ENCODE assay signal across 23 cellular contexts in genomic region chr3:135582800-135583199, GRCh38.
"Had no signal": no experiment of that assay in that cellular context is flagged by ENCODE, and none has a peak within 500 bp of the region (broad histone marks: within the 10 kb centered on the region; RNA-seq: fewer than 3 reads in every experiment).

No MANE protein-coding gene starts in this region.

- DNase-seq: Karpas-422, KG1, MG63, NCI-H1092, NCI-H1105 treated with DMSO at 0.1 percent for 48 hours, NCI-H1417 treated with DMSO at 0.1 percent for 48 hours, NCI-H187, NCI-H2029, NCI-H2081 treated with DMSO at 0.1 percent for 48 hours, NCI-H2171, NCI-H226, NCI-H446, NCI-H510A, NCI-H524 treated with DMSO at 0.1 percent for 48 hours, NCI-H69, NCI-H774, Right ventricle myocardium superior, RPMI8226, SIG-M5, SK-N-SH, SW 1271 had no signal

- FAIRE-seq: RCC 7860 had no signal

- H3K9me3 ChIP-seq: MG63, SJSA1, SK-N-SH had no signal

- H3K4me3 ChIP-seq: MG63, SJSA1 had no signal

- H3K4me2 ChIP-seq: SK-N-SH had no signal

- H3K27ac ChIP-seq: SJSA1 had no signal

- H3K4me1 ChIP-seq: SJSA1 had no signal

- H3K36me3 ChIP-seq: MG63, SJSA1 had no signal

- H3K9ac ChIP-seq: SK-N-SH had no signal

- H3K27me3 ChIP-seq: MG63, SJSA1 had no signal
